In the genomic region with DNA sequence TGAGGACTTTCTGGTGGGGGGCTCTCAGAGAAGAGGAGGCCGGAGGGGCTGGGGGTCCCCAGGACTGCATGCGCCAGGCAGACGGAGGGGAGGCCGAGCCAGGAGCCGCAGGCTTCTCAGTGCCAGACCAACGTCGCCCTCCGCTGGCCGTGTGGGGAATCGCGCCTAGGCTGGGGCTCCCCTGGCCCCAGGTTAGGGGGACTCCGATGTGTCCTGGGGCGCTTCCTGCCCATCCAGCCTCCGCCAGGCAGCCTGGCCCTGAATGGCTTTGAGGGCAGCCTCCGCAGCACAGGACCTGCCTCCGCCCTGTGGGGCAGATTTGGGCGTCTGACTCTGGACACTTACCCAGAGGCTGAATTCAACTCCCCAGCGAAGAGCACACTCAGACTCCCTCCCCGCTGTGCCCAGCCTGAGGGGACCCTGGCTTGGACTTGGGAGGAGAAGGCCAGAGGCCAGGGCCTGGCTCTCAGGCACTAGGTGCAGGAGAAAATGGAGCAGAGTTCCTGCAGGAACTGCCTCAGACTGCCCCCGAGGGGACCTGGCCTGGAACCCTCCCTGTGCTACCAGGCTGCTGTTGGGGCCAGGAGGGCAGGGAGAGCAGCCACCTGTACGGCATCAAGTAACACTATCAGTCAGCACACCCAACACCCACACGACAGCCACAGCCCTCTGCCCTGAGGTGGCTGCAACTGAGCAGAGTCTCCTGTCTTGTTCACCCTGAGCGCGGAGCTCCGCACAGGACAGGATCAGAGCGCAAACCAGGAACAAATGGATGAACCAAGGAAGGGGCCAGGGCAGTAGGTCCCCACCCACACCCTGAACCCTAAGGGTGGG, we compare ENCODE assay signal across 11 cellular contexts. TPM values are rescaled to one million over a fixed set of nuclear protein-coding genes. Genes with fewer than 3 reads are reported as not detected.
DNase-seq lines count a peak whose midpoint lies in the region; ATAC-seq and TF ChIP-seq lines count a peak whose summit lies in the region.
"Had no signal": no experiment of that assay in that cellular context is flagged by ENCODE, and none has a peak within 500 bp of the region (broad histone marks: within the 10 kb centered on the region; RNA-seq: fewer than 3 reads in every experiment).

No MANE protein-coding gene starts in this region.

- DNase-seq in AG09309 (ENCODE audit: low read depth) (no peak), SK-MEL-5 (ENCODE audit: low read depth, low spot score) (peak; percentile 28), right atrium auricular region (ENCODE audit: low spot score) (peak; percentile 56), NCI-H510A treated with DMSO at 0.1 percent for 48 hours (lab: John Stamatoyannopoulos, UW) (no peak)
- DNase-seq in activated T-helper 2 cell treated with anti-CD3 and anti-CD28 coated beads, Interferon-gamma antibody, Interleukin-2, Interleukin-4, amounts not matched to agents 10 μg/mL and 5 μg/mL and 100 μg/mL, durations not matched to agents 14 hours and 24 hours and 36 hours (ENCODE audit: low spot score), result no peak
- DNase-seq: NCI-H2081 treated with DMSO at 0.1 percent for 48 hours had no signal

- H3K36me3 ChIP-seq in right atrium auricular region, result no peaks in the 10 kb centered on the region
- H3K36me3 ChIP-seq: ovary, vagina had no signal

- H3K4me3 ChIP-seq in AG09309 (ENCODE audit: control insufficient read depth, low read depth, low read length), result no peak overlapping the region
- no peak overlapping the region for H3K4me3 ChIP-seq in right atrium auricular region
- H3K4me3 ChIP-seq: ovary, vagina had no signal

- no peaks in the 10 kb centered on the region for H3K4me1 ChIP-seq in right atrium auricular region
- H3K4me1 ChIP-seq: vagina had no signal

- no peaks in the 10 kb centered on the region for H3K27me3 ChIP-seq in right atrium auricular region
- H3K27me3 ChIP-seq: ovary, vagina had no signal

- intact Hi-C loops in activated T-helper 2 cell treated with anti-CD3 and anti-CD28 coated beads, Interferon-gamma antibody, Interleukin-2, Interleukin-4, amounts not matched to agents 10 μg/mL and 5 μg/mL and 100 μg/mL, durations not matched to agents 14 hours and 24 hours and 36 hours (cut with micrococcal nuclease), result no loop called here

- H3K4me3 Mint-ChIP-seq in activated T-helper 2 cell treated with anti-CD3 and anti-CD28 coated beads, Interferon-gamma antibody, Interleukin-2, Interleukin-4, amounts not matched to agents 10 μg/mL and 5 μg/mL and 100 μg/mL, durations not matched to agents 14 hours and 24 hours and 36 hours (ENCODE audit: low read depth), result no peak overlapping the region

- H3K27me3 Mint-ChIP-seq in activated T-helper 2 cell treated with anti-CD3 and anti-CD28 coated beads, Interferon-gamma antibody, Interleukin-2, Interleukin-4, amounts not matched to agents 10 μg/mL and 5 μg/mL and 100 μg/mL, durations not matched to agents 14 hours and 24 hours and 36 hours (ENCODE audit: low read depth), result peaks cover 12% of the 10 kb centered on the region

- ATAC-seq in HG03159 (IDR thresholded peaks at IDR 0.05; ENCODE audit: unreplicated experiment), result no peak
- no peak for ATAC-seq in HG02610 (IDR thresholded peaks at IDR 0.05; ENCODE audit: unreplicated experiment)

- H3K9me3 ChIP-seq in right atrium auricular region, result no peaks in the 10 kb centered on the region
- H3K9me3 ChIP-seq: ovary, vagina had no signal

- no peak overlapping the region for H3K27ac ChIP-seq in right atrium auricular region
- H3K27ac ChIP-seq: ovary, vagina had no signal

- TF ChIP-seq CTCF in AG09309 (IDR thresholded peaks at IDR 0.05; ENCODE audit: control insufficient read depth, insufficient read depth, low read depth, low read length, missing control alignments) (peak; percentile 38), GM12872 (IDR thresholded peaks at IDR 0.05; ENCODE audit: insufficient read depth, low read depth, low read length) (peak; percentile 77), right atrium auricular region (IDR thresholded peaks at IDR 0.05) (peak in 1 of 2 donors; percentile 32)

- H3K4me1 Mint-ChIP-seq in activated T-helper 2 cell treated with anti-CD3 and anti-CD28 coated beads, Interferon-gamma antibody, Interleukin-2, Interleukin-4, amounts not matched to agents 10 μg/mL and 5 μg/mL and 100 μg/mL, durations not matched to agents 14 hours and 24 hours and 36 hours (ENCODE audit: low read depth), result no peaks in the 10 kb centered on the region

- H3K9me3 Mint-ChIP-seq in activated T-helper 2 cell treated with anti-CD3 and anti-CD28 coated beads, Interferon-gamma antibody, Interleukin-2, Interleukin-4, amounts not matched to agents 10 μg/mL and 5 μg/mL and 100 μg/mL, durations not matched to agents 14 hours and 24 hours and 36 hours, result no peaks in the 10 kb centered on the region

- in situ Hi-C loops in SK-MEL-5 (cut with HindIII; ENCODE audit: low pct_unique_long_range_greater_than_20kb, low sequenced_read_pairs), result no loop called here

- H3K27ac Mint-ChIP-seq in activated T-helper 2 cell treated with anti-CD3 and anti-CD28 coated beads, Interferon-gamma antibody, Interleukin-2, Interleukin-4, amounts not matched to agents 10 μg/mL and 5 μg/mL and 100 μg/mL, durations not matched to agents 14 hours and 24 hours and 36 hours, result no peak overlapping the region

- H3K36me3 Mint-ChIP-seq in activated T-helper 2 cell treated with anti-CD3 and anti-CD28 coated beads, Interferon-gamma antibody, Interleukin-2, Interleukin-4, amounts not matched to agents 10 μg/mL and 5 μg/mL and 100 μg/mL, durations not matched to agents 14 hours and 24 hours and 36 hours (ENCODE audit: low read depth), result no peaks in the 10 kb centered on the region

RNA-seq across cellular contexts. Expression of a gene that starts 0.6 kb away (rescaled TPM):
- not detected in 2 replicates for total RNA-seq in SK-MEL-5 (2014; rRNA removed; shearing (Covaris generic))
- polyA plus RNA-seq in SK-MEL-5 (2015; cell fraction: cytosol; rRNA removed), result not detected in 2 replicates
- polyA plus RNA-seq in SK-MEL-5 (2015; cell fraction: nucleus; rRNA removed), result not detected in 2 replicates
- not detected for total RNA-seq in right atrium auricular region
- 0.34 TPM in 1 of 2 replicates, not detected in the other for total RNA-seq in activated T-helper 2 cell treated with anti-CD3 and anti-CD28 coated beads, Interferon-gamma antibody, Interleukin-2, Interleukin-4, amounts not matched to agents 10 μg/mL and 5 μg/mL and 100 μg/mL, durations not matched to agents 14 hours and 24 hours and 36 hours
- total RNA-seq: vagina had no signal

Comparison
In these comparisons a context has a peak if more than half of its experiments do, and no peak if none do; other contexts are left out.
1. DNase-seq: peak in SK-MEL-5 (single experiment) and right atrium auricular region (single experiment); none in AG09309 (single experiment), activated T-helper 2 cell treated with anti-CD3 and anti-CD28 coated beads, Interferon-gamma antibody, Interleukin-2, Interleukin-4, amounts not matched to agents 10 μg/mL and 5 μg/mL and 100 μg/mL, durations not matched to agents 14 hours and 24 hours and 36 hours (single experiment) and NCI-H510A treated with DMSO at 0.1 percent for 48 hours (single experiment).